In genomic region chr14:105087963-105088811, GRCh38 we compare ENCODE assay signal across 8 cellular contexts. TPM values are rescaled to one million over a fixed set of nuclear protein-coding genes. Genes with fewer than 3 reads are reported as not detected.
DNase-seq lines count a peak whose midpoint lies in the region; ATAC-seq, FAIRE-seq and TF ChIP-seq lines count a peak whose summit lies in the region.

No MANE protein-coding gene starts in this region.

- H3K4me3 ChIP-seq in bronchial epithelial cell (ENCODE audit: low read depth, low read length) (peak overlapping the region; percentile 16), HepG2 (replicated peaks in 1 of 3; ENCODE audit: insufficient read depth in 1 of 3, low read depth in 2 of 3, low read length in 3 of 3) (peak overlapping the region in 2 of 3 experiments; percentile 18 to 40; a peak in 2 of 6 replicates), aorta (ENCODE audit: low read length in 2 of 2) (no peak overlapping the region)

- no peaks in the 10 kb centered on the region for H3K79me2 ChIP-seq in HepG2 (ENCODE audit: insufficient read depth, low read length)

- CTCF ChIA-PET in HepG2 (lab: Yijun Ruan, JAX; ENCODE audit: low intra/inter-chr PET ratio, low total read pairs) = no interaction called here

- no peak for TF ChIP-seq POLR2A in HepG2 (IDR thresholded peaks at IDR 0.05; ENCODE audit: insufficient read depth in 1 of 2, low read depth in 2 of 2, low read length in 2 of 2)

- FAIRE-seq in bronchial epithelial cell (lab: Jason Lieb, UNC) = no peak
- no peak for FAIRE-seq in HepG2 (lab: Jason Lieb, UNC)

- DNase-seq in CD1c-positive myeloid dendritic cell (ENCODE audit: extremely low spot score) (peak; percentile 39), LHCN-M2 (ENCODE audit: low read depth) (peak; percentile 41), bronchial epithelial cell (ENCODE audit: low read depth) (peak; percentile 39), HepG2 (ENCODE audit: low spot score) (peak; percentile 40), aorta (peak; percentile 72 to 91), NCI-H1048 (lab: John Stamatoyannopoulos, UW) (no peak), GOT3 (lab: John Stamatoyannopoulos, UW) (no peak)

- peak; percentile 13 for ATAC-seq in HepG2
- peak; percentile 37 for ATAC-seq in aorta (ENCODE audit: low FRiP score)
- ATAC-seq in HG02981 (IDR thresholded peaks at IDR 0.05; ENCODE audit: unreplicated experiment) = no peak

- H3K9me3 ChIP-seq in HepG2 (ENCODE audit: low read length) (no peaks in the 10 kb centered on the region), aorta (ENCODE audit: control insufficient read depth, low read length) (no peaks in the 10 kb centered on the region)

- intact Hi-C loops in HepG2 (cut with micrococcal nuclease; ENCODE audit: unreplicated experiment) (no loop called here), aorta (cut with DNase I) (no loop called here)

- H3K9ac ChIP-seq in HepG2 (ENCODE audit: insufficient read depth, low read depth, low read length) = no peak overlapping the region

- H3K27me3 ChIP-seq in bronchial epithelial cell (ENCODE audit: control insufficient read depth, insufficient read depth, low read length) (no peaks in the 10 kb centered on the region), HepG2 (ENCODE audit: control insufficient read depth in 1 of 2, insufficient read depth in 2 of 2, low read length in 2 of 2) (peaks cover 8 to 42% of the 10 kb centered on the region in 2 experiments; a peak in 3 of 5 replicates), aorta (ENCODE audit: control insufficient read depth in 1 of 2, insufficient read depth in 2 of 2, low read length in 1 of 2) (no peaks in the 10 kb centered on the region)

- no peak for TF ChIP-seq CTCF in bronchial epithelial cell (IDR thresholded peaks at IDR 0.05; ENCODE audit: insufficient read depth, low read length, severe bottlenecking)
- TF ChIP-seq CTCF in HepG2 (CRISPR knock-in tag; IDR thresholded peaks at IDR 0.05) = no peak

- H3K27ac ChIP-seq in HepG2 (ENCODE audit: extremely low read length, insufficient read depth, low read length) = no peak overlapping the region
- H3K27ac ChIP-seq in aorta (ENCODE audit: low read depth in 1 of 2, low read length in 2 of 2) = peak overlapping the region in 1 of 2 donors; percentile 38

- whole genome bisulfite sequencing in HepG2 (ENCODE audit: low lambda C conversion rate) = 2% methylated on average over 11 of the region's 44 CpGs
- 4 to 6% methylated on average over 34 to 44 of the region's 44 CpGs for WGBS in aorta, 2 donors

- peak overlapping the region; percentile 65 for H3K4me2 ChIP-seq in HepG2 (ENCODE audit: low read depth, low read length)

- TF ChIP-seq EP300 in HepG2 (IDR thresholded peaks at IDR 0.05; ENCODE audit: low read depth in 2 of 2, low read length in 2 of 2) (no peak), HepG2 (CRISPR knock-in tag; IDR thresholded peaks at IDR 0.05; ENCODE audit: borderline replicate concordance) (no peak)

- POLR2A ChIA-PET in HepG2 (lab: Yijun Ruan, JAX) = no interaction called here

- H3K36me3 ChIP-seq in bronchial epithelial cell (ENCODE audit: control insufficient read depth, insufficient read depth, low read length) (no peaks in the 10 kb centered on the region), HepG2 (replicated peaks in 1 of 2; ENCODE audit: control insufficient read depth in 1 of 2, insufficient read depth in 2 of 2, low read length in 2 of 2) (no peaks in the 10 kb centered on the region), aorta (ENCODE audit: control insufficient read depth in 1 of 2, insufficient read depth in 2 of 2, low read length in 1 of 2) (no peaks in the 10 kb centered on the region)

- in situ Hi-C loops in HepG2 (cut with HindIII; ENCODE audit: extremely low pct_ligation_motif_present, low pct_unique_long_range_greater_than_20kb) = no loop called here

- BruUV-seq in HepG2 (replicated peaks; lab: Mats Ljungman, UMichigan) = no TSS peak

- H2AFZ ChIP-seq in HepG2 (ENCODE audit: low read length) = no peak overlapping the region

- H3K4me1 ChIP-seq in HepG2 (ENCODE audit: insufficient read depth, low read length) (peaks cover 51% of the 10 kb centered on the region), aorta (ENCODE audit: control insufficient read depth in 1 of 2, insufficient read depth in 2 of 2, low read length in 2 of 2) (no peaks in the 10 kb centered on the region)

- H4K20me1 ChIP-seq in HepG2 (ENCODE audit: insufficient read depth, low read length) = peaks cover 5% of the 10 kb centered on the region; the same call in 1 of the 2 replicates

- TF ChIP-seq RAD21 in HepG2 (CRISPR knock-in tag; IDR thresholded peaks at IDR 0.05) = no peak

TF ChIP-seq in HepG2, 621 proteins besides CTCF, POLR2A, EP300 and RAD21 (continues in another document):
- TF ChIP-seq KDM3A (CRISPR knock-in tag; IDR thresholded peaks at IDR 0.05; ENCODE audit: low read depth) = no peak
- TF ChIP-seq DR1 (CRISPR knock-in tag; IDR thresholded peaks at IDR 0.05) = no peak
- TF ChIP-seq MAZ (IDR thresholded peaks at IDR 0.05; ENCODE audit: borderline replicate concordance, low read depth, low read length) = peak; percentile 68; the same call in 1 of the 2 replicates
- no peak for TF ChIP-seq MAZ (CRISPR knock-in tag; IDR thresholded peaks at IDR 0.05; ENCODE audit: low read depth)
- TF ChIP-seq ZNF841 (CRISPR knock-in tag; IDR thresholded peaks at IDR 0.05; ENCODE audit: borderline replicate concordance) = no peak
- no peak for TF ChIP-seq MAFF (IDR thresholded peaks at IDR 0.05; ENCODE audit: low read depth, low read length)
- TF ChIP-seq ZNF800 (CRISPR knock-in tag; IDR thresholded peaks at IDR 0.05) = peak; percentile 52; the same call in 1 of the 2 replicates
- peak; percentile 14; the same call in 1 of the 2 replicates for TF ChIP-seq GABPB1 (CRISPR knock-in tag; IDR thresholded peaks at IDR 0.05)
- TF ChIP-seq TEAD3 (CRISPR knock-in tag; optimal IDR thresholded peaks at IDR 0.05; ENCODE audit: borderline replicate concordance) = peak; percentile 57

RNA-seq across cellular contexts. Expression of gene GPR132, which starts 23.0 kb away (rescaled TPM):
- total RNA-seq in LHCN-M2 (2014; rRNA removed) = not detected in 2 replicates
- polyA plus RNA-seq in LHCN-M2 (2012) = not detected
- total RNA-seq in bronchial epithelial cell = 0.13 TPM in 1 of 2 replicates, not detected in the other
- total RNA-seq in HepG2 (2016; rRNA removed; fragmentation: Illumina TruSeq; extraction: Trizol) = not detected in 2 replicates
- not detected in 2 replicates for total RNA-seq in HepG2 (2016; cell fraction: cytosol; rRNA removed; fragmentation: Illumina TruSeq; extraction: Trizol; ENCODE audit: low read depth)
- not detected in 2 replicates for total RNA-seq in HepG2 (2016; cell fraction: insoluble cytoplasmic fraction; rRNA removed; fragmentation: Illumina TruSeq; extraction: Trizol)
- total RNA-seq in HepG2 (2016; cell fraction: membrane; rRNA removed; fragmentation: Illumina TruSeq; extraction: Trizol) = not detected in 2 replicates
- total RNA-seq in HepG2 (2016; cell fraction: nucleus; rRNA removed; fragmentation: Illumina TruSeq; extraction: Trizol) = not detected in 2 replicates
- polyA plus RNA-seq in HepG2 (2011; rRNA removed) = not detected in 2 replicates
- not detected in 2 replicates for polyA plus RNA-seq in HepG2 (2011; cell fraction: cytosol; rRNA removed)
- polyA plus RNA-seq in HepG2 (2011; cell fraction: nucleus; rRNA removed) = 0.05 TPM in 1 of 2 replicates, not detected in the other
- polyA plus RNA-seq in HepG2 (2012) = not detected in 2 replicates
- polyA plus RNA-seq in HepG2 (2016; cell fraction: cytosol; fragmentation: Illumina TruSeq; extraction: Trizol; ENCODE audit: low read depth) = not detected in 2 replicates
- not detected in 2 replicates for polyA plus RNA-seq in HepG2 (2016; cell fraction: insoluble cytoplasmic fraction; fragmentation: Illumina TruSeq; extraction: Trizol; ENCODE audit: low read depth)
- polyA plus RNA-seq in HepG2 (2016; cell fraction: membrane; fragmentation: Illumina TruSeq; extraction: Trizol; ENCODE audit: low read depth) = not detected in 2 replicates
- not detected in 2 replicates for polyA plus RNA-seq in HepG2 (2016; cell fraction: nucleus; fragmentation: Illumina TruSeq; extraction: Trizol; ENCODE audit: insufficient read depth, low read depth)
- 0.09 TPM in 1 of 2 replicates, not detected in the other for polyA minus RNA-seq in HepG2 (2011; rRNA and poly(A)+ RNA removed; ENCODE audit: low replicate concordance)
- not detected in 2 replicates for polyA minus RNA-seq in HepG2 (2011; cell fraction: cytosol; rRNA and poly(A)+ RNA removed)
- polyA minus RNA-seq in HepG2 (2011; cell fraction: nucleus; rRNA and poly(A)+ RNA removed) = not detected in 2 replicates
- total RNA-seq in aorta = 1 to 10 TPM; 2.9 to 5.0 TPM
- 1 to 10 TPM in 1 of 2 donors, not detected in 1; 1.0 TPM for polyA plus RNA-seq in aorta

Comparison
In these comparisons a context has a peak if more than half of its experiments do, and no peak if none do; other contexts are left out.
1. DNase-seq: peak in CD1c-positive myeloid dendritic cell (single experiment), LHCN-M2 (single experiment), bronchial epithelial cell (single experiment), HepG2 (single experiment) and aorta (2 of 2); none in NCI-H1048 (single experiment) and GOT3 (single experiment).
2. H3K4me3 ChIP-seq: peak in bronchial epithelial cell (single experiment) and HepG2 (2 of 3); none in aorta (0 of 2).